8 cellular contexts compared by ENCODE assay signal in the genomic region with DNA sequence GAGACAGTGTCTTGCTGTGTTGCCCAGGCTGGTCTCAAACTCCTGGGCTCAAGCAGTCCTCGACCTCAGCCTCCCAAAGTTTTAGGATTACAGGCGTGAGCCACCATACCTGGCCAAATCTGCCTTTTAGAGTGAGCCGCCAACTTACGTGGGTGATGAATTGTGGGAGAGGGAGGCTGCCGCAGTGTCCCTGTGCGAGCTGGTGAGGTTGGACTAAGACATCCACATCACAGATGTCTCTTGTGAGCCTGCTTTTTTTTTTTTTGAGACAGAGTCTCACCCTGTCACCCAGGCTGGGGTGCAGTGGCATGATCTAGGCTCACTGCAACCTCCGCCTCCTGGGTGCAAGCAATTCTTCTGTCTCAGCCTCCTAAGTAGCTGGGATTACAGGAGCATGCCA. TPM values are rescaled to one million over a fixed set of nuclear protein-coding genes. Genes with fewer than 3 reads are reported as not detected.
DNase-seq lines count a peak whose midpoint lies in the region; ATAC-seq lines count a peak whose summit lies in the region.
"Not testable (repeated sequence)": the region's sequence is repeated elsewhere in the genome, so short reads cannot be mapped to it uniquely, and the experiment has no call there.
"Had no signal": no experiment of that assay in that cellular context is flagged by ENCODE, and none has a peak within 500 bp of the region (broad histone marks: within the 10 kb centered on the region; RNA-seq: fewer than 3 reads in every experiment).

No MANE protein-coding gene starts in this region.

- not testable (repeated sequence) for DNase-seq in T-helper 17 cell

- H3K27ac Mint-ChIP-seq in T-helper 17 cell = peak overlapping the region; percentile 45

- not testable (repeated sequence) for H3K36me3 Mint-ChIP-seq in T-helper 17 cell (ENCODE audit: low read depth)

- ATAC-seq in T-helper 17 cell = not testable (repeated sequence)

- H3K27me3 Mint-ChIP-seq in T-helper 17 cell = peaks cover 43% of the 10 kb centered on the region

- H3K9me3 ChIP-seq in T-helper 17 cell (ENCODE audit: control insufficient read depth, low read length, poor library complexity, severe bottlenecking) = not testable (repeated sequence)

- not testable (repeated sequence) for H3K4me3 Mint-ChIP-seq in T-helper 17 cell

- H3K4me1 Mint-ChIP-seq in T-helper 17 cell = not testable (repeated sequence)

RNA-seq across cellular contexts. Expression of gene OPRD1, which starts 42.4 kb away (rescaled TPM):
- not detected for total RNA-seq in T-helper 17 cell
- total RNA-seq: A172; B cell; CD4-positive, alpha-beta memory T cell; CD4-positive, alpha-beta T cell; CD4-positive, CD25-positive, alpha-beta regulatory T cell; CD8-positive, alpha-beta memory T cell; CD8-positive, alpha-beta T cell had no signal

RNA-seq across cellular contexts. Expression of gene EPB41, which starts 60.0 kb away (rescaled TPM):
- 100 to 1,000 TPM; 193 to 221 TPM for total RNA-seq in T-helper 17 cell
